Comparison of ENCODE assay signal across 10 cellular contexts in the genomic region with DNA sequence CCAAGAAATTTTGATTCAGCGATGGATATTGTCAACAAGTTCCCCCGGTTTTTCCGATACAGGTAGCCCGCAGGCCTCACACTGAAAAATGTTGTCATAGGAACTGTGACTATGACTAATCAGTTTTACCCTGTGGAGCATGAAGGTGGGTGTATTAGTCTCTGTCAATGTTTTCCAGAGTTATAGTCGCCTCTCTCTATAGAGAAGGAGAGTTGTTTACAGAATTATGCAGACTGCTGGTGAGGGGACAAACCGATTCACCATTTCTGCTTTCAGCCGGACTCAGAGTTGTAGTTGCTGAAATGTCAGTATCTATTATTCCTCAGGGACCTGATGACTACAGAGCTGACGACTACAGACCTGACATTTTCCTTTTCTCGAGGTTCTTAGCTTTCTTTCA.
A peak's percentile ranks its signal among the peaks of the same experiment; 100 is the strongest.
DNase-seq lines count a peak whose midpoint lies in the region; ATAC-seq and TF ChIP-seq lines count a peak whose summit lies in the region.
"Had no signal": no experiment of that assay in that cellular context is flagged by ENCODE, and none has a peak within 500 bp of the region (broad histone marks: within the 10 kb centered on the region; RNA-seq: fewer than 3 reads in every experiment).

No MANE protein-coding gene starts in this region.

- no peak overlapping the region for H3K23ac ChIP-seq in neuronal stem cell (ENCODE audit: low read depth, low read length, poor library complexity)

- no peak for TF ChIP-seq CTCF in HCT116 (IDR thresholded peaks at IDR 0.05 in 2 of 3, conservative IDR thresholded peaks at IDR 0.05 in 1 of 3; ENCODE audit: borderline replicate concordance in 1 of 3, insufficient read depth in 1 of 3, low read depth in 2 of 3, low read length in 2 of 3)

- peak; percentile 59 for ATAC-seq in GM18867 (IDR thresholded peaks at IDR 0.05; ENCODE audit: unreplicated experiment)
- ATAC-seq in HCT116: peak; percentile 30; the same call in 1 of the 2 replicates
- ATAC-seq in activated T-cell treated with anti-CD3 and anti-CD28 coated beads, Interleukin-2, amount 50 U/mL, for 72 hours (replicated peaks in 1 of 2): peak; percentile 83 to 92
- ATAC-seq in HG02610 (IDR thresholded peaks at IDR 0.05; ENCODE audit: unreplicated experiment): no peak

- H3K4me1 ChIP-seq in HCT116 (ENCODE audit: control insufficient read depth in 1 of 2, insufficient read depth in 2 of 2, low read length in 2 of 2) (peaks cover 15 to 40% of the 10 kb centered on the region in 2 experiments), neuronal stem cell (ENCODE audit: control insufficient read depth in 2 of 2, insufficient read depth in 1 of 2, low read depth in 1 of 2, low read length in 2 of 2) (peaks cover 4 to 9% of the 10 kb centered on the region in 2 donors)

- no peak overlapping the region for H3K18ac ChIP-seq in neuronal stem cell (ENCODE audit: low read length)

- no peak overlapping the region for H2BK5ac ChIP-seq in neuronal stem cell (ENCODE audit: low read length)

- no peak overlapping the region for H3K27ac Mint-ChIP-seq in activated T-cell treated with anti-CD3 and anti-CD28 coated beads, Interleukin-2, amount 50 U/mL, for 72 hours

- H3K4me1 Mint-ChIP-seq in activated T-cell treated with anti-CD3 and anti-CD28 coated beads, Interleukin-2, amount 50 U/mL, for 72 hours (ENCODE audit: low read depth): peaks cover 48% of the 10 kb centered on the region

- peak overlapping the region in 1 of 2 donors; percentile 60 for H3K4me3 Mint-ChIP-seq in activated T-cell treated with anti-CD3 and anti-CD28 coated beads, Interleukin-2, amount 50 U/mL, for 72 hours

- TF ChIP-seq RAD21 in HCT116 (IDR thresholded peaks at IDR 0.05; ENCODE audit: low read depth): no peak

- no peaks in the 10 kb centered on the region for H3K27me3 Mint-ChIP-seq in activated T-cell treated with anti-CD3 and anti-CD28 coated beads, Interleukin-2, amount 50 U/mL, for 72 hours (ENCODE audit: low read depth)

- H2BK120ac ChIP-seq in neuronal stem cell (ENCODE audit: low read depth, low read length): no peak overlapping the region

- peaks cover 0 to 2% of the 10 kb centered on the region in 2 donors for H3K9me3 Mint-ChIP-seq in activated T-cell treated with anti-CD3 and anti-CD28 coated beads, Interleukin-2, amount 50 U/mL, for 72 hours

- no peak for TF ChIP-seq POLR2A in HCT116 (IDR thresholded peaks at IDR 0.05; ENCODE audit: borderline replicate concordance, extremely low read depth, insufficient read depth, insufficient read length)

- H3K4me2 ChIP-seq in HCT116 (ENCODE audit: low read length) (peak overlapping the region; percentile 41), neuronal stem cell (ENCODE audit: insufficient read depth, low read length, poor library complexity, severe bottlenecking) (no peak overlapping the region)

- H3K9me2 ChIP-seq in HCT116 (ENCODE audit: insufficient read depth): no peaks in the 10 kb centered on the region

- H2BK15ac ChIP-seq in neuronal stem cell (ENCODE audit: low read length): no peak overlapping the region

- no peak overlapping the region for H2AK5ac ChIP-seq in neuronal stem cell (ENCODE audit: low read depth, low read length)

- no peak overlapping the region for H3K27ac ChIP-seq in HCT116 (ENCODE audit: low read depth, low read length)
- H3K27ac ChIP-seq in neuronal stem cell (replicated peaks; ENCODE audit: low read length): no peak overlapping the region

- H3K9me3 ChIP-seq in HCT116 (ENCODE audit: control insufficient read depth in 1 of 2, insufficient read depth in 1 of 2, low read depth in 1 of 2, low read length in 2 of 2): no peaks in the 10 kb centered on the region
- no peaks in the 10 kb centered on the region for H3K9me3 ChIP-seq in neuronal stem cell (replicated peaks in 1 of 2; ENCODE audit: control insufficient read depth in 2 of 2, insufficient read depth in 1 of 2, low read depth in 1 of 2, low read length in 2 of 2)

- CTCF ChIA-PET in HCT116 (lab: Charles Lee): no interaction called here

- no peak overlapping the region for H3K9ac ChIP-seq in HCT116 (ENCODE audit: low read length)
- no peak overlapping the region for H3K9ac ChIP-seq in neuronal stem cell (ENCODE audit: low read depth, low read length, poor library complexity)

- H3K14ac ChIP-seq in neuronal stem cell (ENCODE audit: low read length): no peak overlapping the region

- no peak overlapping the region for H3K4ac ChIP-seq in neuronal stem cell (ENCODE audit: low read length)

- no peaks in the 10 kb centered on the region for H3K36me3 Mint-ChIP-seq in activated T-cell treated with anti-CD3 and anti-CD28 coated beads, Interleukin-2, amount 50 U/mL, for 72 hours (ENCODE audit: insufficient read depth in 2 of 2)

- H4K20me1 ChIP-seq in HCT116 (ENCODE audit: insufficient read depth): no peaks in the 10 kb centered on the region

- RAD21 ChIA-PET in HCT116 (lab: Charles Lee; ENCODE audit: low non-redundant PET in 1 of 2, low total read pairs in 2 of 2, uncharacterized antibody in 2 of 2, unreplicated experiment in 2 of 2): no interaction called here

- no peak overlapping the region for H2BK12ac ChIP-seq in neuronal stem cell (ENCODE audit: low read length)

- H3K79me1 ChIP-seq in neuronal stem cell (ENCODE audit: low read depth, low read length): no peaks in the 10 kb centered on the region

- POLR2A ChIA-PET in HCT116 (lab: Charles Lee): no interaction called here

- H4K91ac ChIP-seq in neuronal stem cell (ENCODE audit: low read depth, low read length, poor library complexity): no peak overlapping the region

- no peaks in the 10 kb centered on the region for H3K79me2 ChIP-seq in HCT116 (ENCODE audit: insufficient read depth, low read length)

- H2AFZ ChIP-seq in HCT116 (ENCODE audit: low read depth, low read length, poor library complexity, severe bottlenecking) (no peak overlapping the region), neuronal stem cell (ENCODE audit: low read length) (peak overlapping the region; percentile 12)

- H4K8ac ChIP-seq in neuronal stem cell (ENCODE audit: low read depth, low read length): no peak overlapping the region

- H3K4me3 ChIP-seq in HCT116 (replicated peaks in 1 of 2; ENCODE audit: low read depth in 1 of 2, low read length in 2 of 2) (no peak overlapping the region), neuronal stem cell (ENCODE audit: low read length in 2 of 2) (no peak overlapping the region)

- intact Hi-C loops in HCT116 (cut with micrococcal nuclease): no loop called here

- no TSS peak for BruUV-seq in HCT116 (replicated peaks; lab: Mats Ljungman, UMichigan)

- H3K36me3 ChIP-seq in HCT116 (ENCODE audit: control insufficient read depth in 1 of 2, insufficient read depth in 2 of 2, low read length in 2 of 2): no peaks in the 10 kb centered on the region
- no peaks in the 10 kb centered on the region for H3K36me3 ChIP-seq in neuronal stem cell (replicated peaks in 1 of 2; ENCODE audit: control insufficient read depth in 2 of 2, insufficient read depth in 2 of 2, low read length in 2 of 2)

- DNase-seq in HCT116 (ENCODE audit: low read depth, low spot score) (no peak), neuronal stem cell (ENCODE audit: low spot score) (no peak), NCI-H526 treated with DMSO at 0.1 percent for 48 hours (lab: John Stamatoyannopoulos, UW) (no peak), SHP77 (lab: John Stamatoyannopoulos, UW) (no peak), NCI-H2171 (lab: John Stamatoyannopoulos, UW) (no peak)
- DNase-seq in activated T-cell treated with anti-CD3 and anti-CD28 coated beads, Interleukin-2, amount 50 U/mL, for 72 hours: peak; percentile 14 to 21
- DNase-seq: NCI-H510A, small intestine had no signal

- no CpG with 5 or more reads among the region's 9 CpGs for WGBS in neuronal stem cell (ENCODE audit: extremely low coverage in 2 of 2, insufficient read length in 2 of 2, insufficient replicate concordance in 1 of 2), 2 donors

- no peaks in the 10 kb centered on the region for H3K27me3 ChIP-seq in HCT116 (ENCODE audit: insufficient read depth, low read length)
- H3K27me3 ChIP-seq in neuronal stem cell (ENCODE audit: control insufficient read depth in 3 of 3, insufficient read depth in 3 of 3, low read depth in 1 of 3, low read length in 3 of 3): no peaks in the 10 kb centered on the region

TF ChIP-seq in HCT116, 20 proteins besides CTCF, POLR2A, EP300 and RAD21 (continues in another document):
- TF ChIP-seq YY1 (IDR thresholded peaks at IDR 0.05; ENCODE audit: extremely low read depth, insufficient replicate concordance, low read depth, low read length) (no peak), ELF1 (IDR thresholded peaks at IDR 0.05; ENCODE audit: borderline replicate concordance, low read depth) (no peak), EZH2phosphoT487 (IDR thresholded peaks at IDR 0.05; ENCODE audit: borderline replicate concordance) (no peak)
- TF ChIP-seq, protein P1, sequence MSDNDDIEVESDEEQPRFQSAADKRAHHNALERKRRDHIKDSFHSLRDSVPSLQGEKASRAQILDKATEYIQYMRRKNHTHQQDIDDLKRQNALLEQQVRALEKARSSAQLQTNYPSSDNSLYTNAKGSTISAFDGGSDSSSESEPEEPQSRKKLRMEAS (IDR thresholded peaks at IDR 0.05): no peak
- TF ChIP-seq, protein P2, sequence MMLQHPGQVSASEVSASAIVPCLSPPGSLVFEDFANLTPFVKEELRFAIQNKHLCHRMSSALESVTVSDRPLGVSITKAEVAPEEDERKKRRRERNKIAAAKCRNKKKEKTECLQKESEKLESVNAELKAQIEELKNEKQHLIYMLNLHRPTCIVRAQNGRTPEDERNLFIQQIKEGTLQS (IDR thresholded peaks at IDR 0.05): no peak

Comparison
In these comparisons a context has a peak if more than half of its experiments do, and no peak if none do; other contexts are left out.
1. DNase-seq: peak in activated T-cell treated with anti-CD3 and anti-CD28 coated beads, Interleukin-2, amount 50 U/mL, for 72 hours (2 of 2); none in HCT116 (single experiment), neuronal stem cell (single experiment), NCI-H526 treated with DMSO at 0.1 percent for 48 hours (single experiment), SHP77 (0 of 2) and NCI-H2171 (single experiment).